1 cellular context compared by ENCODE assay signal in genomic region chr14:24513009-24513408, GRCh38.
A peak's percentile ranks its signal among the peaks of the same experiment; 100 is the strongest.
TF ChIP-seq lines count a peak whose summit lies in the region.

No MANE protein-coding gene starts in this region.

TF ChIP-seq in SK-N-SH, 30 proteins besides CTCF, POLR2A, EP300 and RAD21 (continued from another document):
- TF ChIP-seq REST (IDR thresholded peaks at IDR 0.05; ENCODE audit: low read depth, low read length) (peak; percentile 95), MXI1 (IDR thresholded peaks at IDR 0.05; ENCODE audit: low read depth, low read length) (no peak), MAX (IDR thresholded peaks at IDR 0.05; ENCODE audit: low read depth) (no peak), CHD2 (IDR thresholded peaks at IDR 0.05; ENCODE audit: low read length, partially characterized antibody) (no peak)
